Comparison of ENCODE assay signal across 17 cellular contexts in genomic region chr4:21802406-21802805, GRCh38.
DNase-seq lines count a peak whose midpoint lies in the region; ATAC-seq and TF ChIP-seq lines count a peak whose summit lies in the region.
"Had no signal": no experiment of that assay in that cellular context is flagged by ENCODE, and none has a peak within 500 bp of the region (broad histone marks: within the 10 kb centered on the region; RNA-seq: fewer than 3 reads in every experiment).

No MANE protein-coding gene starts in this region.

- H3K27me3 Mint-ChIP-seq in osteocyte (ENCODE audit: unreplicated experiment) (no peaks in the 10 kb centered on the region), GM23338 (ENCODE audit: insufficient read depth, low read depth, poor library complexity) (no peaks in the 10 kb centered on the region)
- H3K27me3 Mint-ChIP-seq: activated naive CD8-positive, alpha-beta T cell had no signal

- H3K4me2 ChIP-seq in hepatocyte, result no peak overlapping the region
- no peak overlapping the region for H3K4me2 ChIP-seq in GM23338

- H3K9me3 Mint-ChIP-seq in osteocyte (ENCODE audit: unreplicated experiment) (peaks cover 3% of the 10 kb centered on the region), GM23338 (peaks cover 2% of the 10 kb centered on the region; the same call in 2 of the 3 replicates)

- H3K27ac Mint-ChIP-seq in osteocyte (ENCODE audit: unreplicated experiment), result peak overlapping the region; percentile 65
- H3K27ac Mint-ChIP-seq in GM23338, result no peak overlapping the region
- H3K27ac Mint-ChIP-seq: activated naive CD8-positive, alpha-beta T cell; WTC11 had no signal

- 79% methylated on average over 1 of the region's 1 CpG for WGBS in hepatocyte (ENCODE audit: low lambda C conversion rate, missing lambda C conversion rate)

- no peaks in the 10 kb centered on the region for H3K79me2 ChIP-seq in hepatocyte
- H3K79me2 ChIP-seq in GM23338 (replicated peaks; ENCODE audit: insufficient read depth), result no peaks in the 10 kb centered on the region

- H3K9me2 ChIP-seq in hepatocyte (replicated peaks; ENCODE audit: insufficient read depth) (no peaks in the 10 kb centered on the region), GM23338 (ENCODE audit: insufficient read depth) (no peaks in the 10 kb centered on the region; the same call in 1 of the 2 replicates)

- H3K4me3 ChIP-seq in fibroblast of mammary gland (ENCODE audit: control insufficient read depth, low read depth, low read length) (no peak overlapping the region), hepatocyte (no peak overlapping the region), GM23338 (no peak overlapping the region)
- H3K4me3 ChIP-seq: gastroesophageal sphincter, SK-N-MC had no signal

- H3K36me3 ChIP-seq in hepatocyte (replicated peaks; ENCODE audit: insufficient read depth, low read depth) (no peaks in the 10 kb centered on the region), GM23338 (ENCODE audit: insufficient read depth) (no peaks in the 10 kb centered on the region)
- H3K36me3 ChIP-seq: gastroesophageal sphincter had no signal

- H3K36me3 Mint-ChIP-seq in osteocyte (ENCODE audit: unreplicated experiment), result no peaks in the 10 kb centered on the region
- H3K36me3 Mint-ChIP-seq in GM23338 (ENCODE audit: low read depth), result no peaks in the 10 kb centered on the region; the same call in 2 of the 3 replicates
- H3K36me3 Mint-ChIP-seq: activated naive CD8-positive, alpha-beta T cell had no signal

- H4K20me1 ChIP-seq in hepatocyte (ENCODE audit: insufficient read depth, poor library complexity, severe bottlenecking) (no peaks in the 10 kb centered on the region), GM23338 (replicated peaks; ENCODE audit: insufficient read depth) (no peaks in the 10 kb centered on the region)

- H3K4me1 ChIP-seq in hepatocyte (ENCODE audit: insufficient read depth) (no peaks in the 10 kb centered on the region), GM23338 (ENCODE audit: insufficient read depth) (no peaks in the 10 kb centered on the region)
- H3K4me1 ChIP-seq: gastroesophageal sphincter had no signal

- H3K4me1 Mint-ChIP-seq in osteocyte (ENCODE audit: unreplicated experiment) (peaks cover 37% of the 10 kb centered on the region), GM23338 (no peaks in the 10 kb centered on the region)
- H3K4me1 Mint-ChIP-seq: WTC11 had no signal

- no peaks in the 10 kb centered on the region for H3K9me3 ChIP-seq in hepatocyte (ENCODE audit: low read depth)
- H3K9me3 ChIP-seq: gastroesophageal sphincter had no signal

- H3K27ac ChIP-seq in hepatocyte (no peak overlapping the region), GM23338 (ENCODE audit: low read depth) (no peak overlapping the region)
- H3K27ac ChIP-seq: C4-2B, gastroesophageal sphincter, SK-N-MC had no signal

- H3K4me3 Mint-ChIP-seq in osteocyte (ENCODE audit: unreplicated experiment) (no peak overlapping the region), GM23338 (no peak overlapping the region)
- H3K4me3 Mint-ChIP-seq: activated naive CD8-positive, alpha-beta T cell; WTC11 had no signal

- no peaks in the 10 kb centered on the region for H3F3A ChIP-seq in GM23338 (replicated peaks; ENCODE audit: low read depth)

- no peak for TF ChIP-seq CTCF in fibroblast of mammary gland (conservative IDR thresholded peaks at IDR 0.05; ENCODE audit: control insufficient read depth, insufficient read depth, low read depth, low read length)
- no peak for TF ChIP-seq CTCF in osteocyte (IDR thresholded peaks at IDR 0.05)
- TF ChIP-seq CTCF in hepatocyte (IDR thresholded peaks at IDR 0.05; ENCODE audit: poor library complexity), result no peak
- TF ChIP-seq CTCF in GM23338 (conservative IDR thresholded peaks at IDR 0.05; ENCODE audit: low read depth in 2 of 2), result no peak

- H2AFZ ChIP-seq in hepatocyte (no peak overlapping the region), GM23338 (no peak overlapping the region)

- ATAC-seq in SK-N-SH treated with all-trans-retinoic acid at 6 μM for 48 hours (peak; percentile 95), HG03196 (IDR thresholded peaks at IDR 0.05; ENCODE audit: unreplicated experiment) (no peak), GM23338 (no peak)
- ATAC-seq: gastroesophageal sphincter, WTC11 had no signal

- DNase-seq in ELR (ENCODE audit: low read depth) (peak; percentile 87), fibroblast of mammary gland (ENCODE audit: low read depth) (peak; percentile 45), osteocyte (ENCODE audit: extremely low spot score, unreplicated experiment) (no peak), hepatocyte (ENCODE audit: low spot score) (no peak), GM23338 (ENCODE audit: low spot score) (no peak), NCI-H128 (lab: John Stamatoyannopoulos, UW; ENCODE audit: unreplicated experiment) (no peak)
- DNase-seq: islet precursor cell; NCI-H2107; NK-92 treated with Interleukin-12 subunit alpha and Interleukin-12 subunit beta, amount 100 ng/mL, for 24 hours; stimulated activated CD4-positive, alpha-beta T cell treated with anti-CD3 and anti-CD28 coated beads, Interleukin-4, amount 100 ng/mL, for 1 hour had no signal

- no peaks in the 10 kb centered on the region for H3K27me3 ChIP-seq in hepatocyte
- no peaks in the 10 kb centered on the region for H3K27me3 ChIP-seq in GM23338 (ENCODE audit: insufficient read depth)
- H3K27me3 ChIP-seq: gastroesophageal sphincter had no signal

TF ChIP-seq in SK-N-SH treated with all-trans-retinoic acid at 6 μM for 48 hours, 23 proteins besides CTCF, POLR2A, EP300 and RAD21:
- TF ChIP-seq ZNF8 (CRISPR knock-in tag; IDR thresholded peaks at IDR 0.05) (no peak), TOX (CRISPR knock-in tag; IDR thresholded peaks at IDR 0.05; ENCODE audit: borderline replicate concordance) (peak; percentile 65; the same call in 1 of the 2 replicates), ZFP3 (CRISPR knock-in tag; IDR thresholded peaks at IDR 0.05) (no peak), CSDC2 (CRISPR knock-in tag; IDR thresholded peaks at IDR 0.05) (no peak), GLIS3 (CRISPR knock-in tag; IDR thresholded peaks at IDR 0.05) (no peak), ZC3H10 (CRISPR knock-in tag; IDR thresholded peaks at IDR 0.05) (no peak), ISL1 (CRISPR knock-in tag; IDR thresholded peaks at IDR 0.05) (peak; percentile 79)

TF ChIP-seq in GM23338, 12 proteins besides CTCF, POLR2A, EP300 and RAD21 (continues in another document):
- TF ChIP-seq EZH2 (IDR thresholded peaks at IDR 0.05; ENCODE audit: low read depth, unreplicated experiment) (no peak), NANOG (IDR thresholded peaks at IDR 0.05; ENCODE audit: borderline replicate concordance) (no peak), POLR2AphosphoS5 (IDR thresholded peaks at IDR 0.05; ENCODE audit: low read depth) (no peak), ZNF114 (CRISPR knock-in tag; IDR thresholded peaks at IDR 0.05) (no peak), ZNF331 (CRISPR knock-in tag; IDR thresholded peaks at IDR 0.05; ENCODE audit: low read depth) (no peak)

Comparison
In these comparisons a context has a peak if more than half of its experiments do, and no peak if none do; other contexts are left out.
1. DNase-seq: peak in ELR (single experiment) and fibroblast of mammary gland (single experiment); none in osteocyte (single experiment), hepatocyte (single experiment), GM23338 (single experiment) and NCI-H128 (single experiment).